2 cellular contexts compared by ENCODE assay signal in the genomic region with DNA sequence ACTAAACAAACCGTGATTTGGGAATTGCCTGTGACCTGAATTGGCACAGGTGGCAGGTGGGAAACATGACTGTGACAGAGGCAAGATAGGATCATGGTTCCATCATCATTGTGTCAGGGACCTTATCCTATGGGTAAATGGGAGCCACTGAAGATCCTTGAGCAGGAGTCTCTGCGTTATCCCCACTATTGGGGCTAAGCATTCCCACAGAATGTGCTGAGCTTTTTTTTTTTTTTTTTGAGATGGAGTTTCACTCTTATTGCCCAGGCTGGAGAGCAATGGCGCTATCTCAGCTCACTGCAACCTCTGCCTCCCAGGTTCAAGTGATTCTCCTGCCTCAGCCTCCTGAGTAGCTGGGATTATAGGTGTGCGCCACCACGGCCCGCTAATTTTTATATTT.
TF ChIP-seq lines count a peak whose summit lies in the region.

No MANE protein-coding gene starts in this region.

TF ChIP-seq in HEK293, 187 proteins besides CTCF, POLR2A, EP300 and RAD21:
- peak; percentile 75; the same call in 1 of the 2 replicates for TF ChIP-seq ZNF16 (tag by site-specific recombination; IDR thresholded peaks at IDR 0.05; ENCODE audit: low read depth)
TF ChIP-seq in HEK293: peak in this region for 1; not testable (repeated sequence) for 186.

TF ChIP-seq in K562, 482 proteins besides CTCF, POLR2A, EP300 and RAD21:
- peak; percentile 55 for TF ChIP-seq ZNF316 (IDR thresholded peaks at IDR 0.05)
TF ChIP-seq in K562: peak in this region for 1; not testable (repeated sequence) for 481.
